8 cellular contexts compared by ENCODE assay signal in genomic region chr10:14953452-14954000, GRCh38. TPM values are rescaled to one million over a fixed set of nuclear protein-coding genes. Genes with fewer than 3 reads are reported as not detected.
DNase-seq lines count a peak whose midpoint lies in the region; ATAC-seq, FAIRE-seq and TF ChIP-seq lines count a peak whose summit lies in the region.

No MANE protein-coding gene starts in this region.

- peaks cover 40% of the 10 kb centered on the region for H3K79me2 ChIP-seq in ACC112 (ENCODE audit: control insufficient read depth, insufficient read depth, low read length, unreplicated experiment)

- H3K4me3 ChIP-seq in ACC112 (ENCODE audit: low read depth, low read length) (peak overlapping the region; percentile 88), body of pancreas (peak overlapping the region; percentile 14 to 24), spleen (peak overlapping the region; percentile 64 to 93 (median 79))

- peaks cover 0 to 3% (median 0%) of the 10 kb centered on the region in 3 donors for H3K36me3 Mint-ChIP-seq in immature natural killer cell

- peaks cover 50 to 70% of the 10 kb centered on the region in 2 donors for H3K4me1 Mint-ChIP-seq in immature natural killer cell

- no peaks in the 10 kb centered on the region for H3K9me3 Mint-ChIP-seq in immature natural killer cell

- H3K4me3 Mint-ChIP-seq in immature natural killer cell: peak overlapping the region; percentile 92 to 97 (median 92)

- H2AFZ ChIP-seq in ACC112 (ENCODE audit: low read length, unreplicated experiment): peak overlapping the region; percentile 65

- H3K27me3 ChIP-seq in ACC112 (ENCODE audit: insufficient read depth, low read length) (no peaks in the 10 kb centered on the region), body of pancreas (no peaks in the 10 kb centered on the region), spleen (replicated peaks in 1 of 7) (no peaks in the 10 kb centered on the region)

- H3K27ac Mint-ChIP-seq in immature natural killer cell: peak overlapping the region; percentile 94 to 98 (median 96)

- peak; percentile 17 for DNase-seq in GM12891 (ENCODE audit: insufficient read length, low spot score)
- DNase-seq in NCI-H510A treated with DMSO at 0.1 percent for 48 hours (lab: John Stamatoyannopoulos, UW): peak; percentile 32
- peak; percentile 37 to 55 (median 42) for DNase-seq in body of pancreas
- DNase-seq in immature natural killer cell: no peak
- DNase-seq in spleen: peak; percentile 94
- DNase-seq in GDM1 (lab: John Stamatoyannopoulos, UW): no peak

- intact Hi-C loops in body of pancreas (cut with DNase I): no loop called here
- intact Hi-C loops in spleen (cut with DNase I; ENCODE audit: low total_unique reads): loop anchor here (10.0 kb wide), 1 partner anchor 141 kb away; the partner anchor contains the start of gene RPP38

- H3K9me3 ChIP-seq in body of pancreas (no peaks in the 10 kb centered on the region), spleen (no peaks in the 10 kb centered on the region)

- H3K36me3 ChIP-seq in ACC112 (ENCODE audit: insufficient read depth, low read length) (0 out of 2 replicates have a peak, but pooled peaks cover 6% of the 10 kb centered on the region), body of pancreas (replicated peaks in 1 of 2; ENCODE audit: insufficient read depth in 1 of 2, low read depth in 2 of 2) (no peaks in the 10 kb centered on the region), spleen (peaks cover 0 to 14% (median 4%) of the 10 kb centered on the region in 6 donors)

- TF ChIP-seq POLR2A in GM12891 (IDR thresholded peaks at IDR 0.05; ENCODE audit: low read depth, low read length) (no peak; the same call in none of the 2 replicates), body of pancreas (IDR thresholded peaks at IDR 0.05) (no peak), spleen (IDR thresholded peaks at IDR 0.05) (no peak)

- FAIRE-seq in GM12891 (lab: Jason Lieb, UNC): no peak

- peaks cover 5 to 9% (median 5%) of the 10 kb centered on the region in 3 donors for H3K27me3 Mint-ChIP-seq in immature natural killer cell (ENCODE audit: low read depth in 3 of 3)

- no peak for TF ChIP-seq CTCF in body of pancreas (IDR thresholded peaks at IDR 0.05)
- TF ChIP-seq CTCF in spleen (IDR thresholded peaks at IDR 0.05 in 8 of 11, conservative IDR thresholded peaks at IDR 0.05 in 3 of 11): peak in 1 of 11 experiments; percentile 17

- WGBS in body of pancreas, 2 donors: 3 to 8% methylated on average over 15 to 31 of the region's 31 CpGs
- WGBS in spleen, 5 donors: 0 to 1% (median 0%) methylated on average over 25 to 31 of the region's 31 CpGs

- H3K27ac ChIP-seq in ACC112 (ENCODE audit: low read depth, low read length) (peak overlapping the region; percentile 87), body of pancreas (peak overlapping the region; percentile 76 to 90 (median 86)), spleen (peak overlapping the region; percentile 90 to 97 (median 92))

- peaks cover 17% of the 10 kb centered on the region for H3K4me1 ChIP-seq in ACC112 (ENCODE audit: control insufficient read depth, insufficient read depth, low read length, unreplicated experiment)
- H3K4me1 ChIP-seq in body of pancreas: peaks cover 26% of the 10 kb centered on the region
- peaks cover 15 to 63% (median 47%) of the 10 kb centered on the region in 6 donors for H3K4me1 ChIP-seq in spleen

- peak; percentile 40 for ATAC-seq in HG02759 (IDR thresholded peaks at IDR 0.05; ENCODE audit: unreplicated experiment)
- peak; percentile 34 for ATAC-seq in body of pancreas

TF ChIP-seq in GM12891, 5 proteins besides CTCF, POLR2A, EP300 and RAD21:
- peak; percentile 50; the same call in 1 of the 2 replicates for TF ChIP-seq TAF1 (IDR thresholded peaks at IDR 0.05; ENCODE audit: low read depth, low read length)
- peak; percentile 50 for TF ChIP-seq PAX5 (IDR thresholded peaks at IDR 0.05; ENCODE audit: insufficient read depth, low read length, severe bottlenecking)
- TF ChIP-seq POLR2AphosphoS5 (IDR thresholded peaks at IDR 0.05; ENCODE audit: low read depth, low read length): peak; percentile 65
- no peak for TF ChIP-seq SPI1 (IDR thresholded peaks at IDR 0.05; ENCODE audit: low read depth, low read length)
- TF ChIP-seq POU2F2 (IDR thresholded peaks at IDR 0.05; ENCODE audit: low read depth, low read length): no peak
TF ChIP-seq in GM12891: peak in this region for 3.

RNA-seq across cellular contexts. Expression of gene DCLRE1C, which starts 0.4 kb away (rescaled TPM):
- polyA plus RNA-seq in GM12891 (2012; ENCODE audit: low read depth, missing spikeins): 10.5 TPM
- total RNA-seq in body of pancreas (10 to 100 TPM in 1 of 2 donors, 1 to 10 TPM in 1; 4.7 to 10.9 TPM), spleen (10 to 100 TPM; 23.0 to 35.6 (median 27.3) TPM)
- polyA plus RNA-seq in immature natural killer cell (10 to 100 TPM in 2 of 3 donors, 1 to 10 TPM in 1; 9.3 to 33.8 (median 13.9) TPM), spleen (1 to 10 TPM; 6.8 to 9.2 (median 9.2) TPM)

RNA-seq across cellular contexts. Expression of gene MEIG1, which starts 5.7 kb away (rescaled TPM):
- polyA plus RNA-seq in GM12891 (2012; ENCODE audit: low read depth, missing spikeins): 0.65 TPM
- total RNA-seq in body of pancreas (not detected), spleen (not detected)
- polyA plus RNA-seq in immature natural killer cell (1 to 10 TPM in 2 of 3 donors, not detected in 1; 1.1 to 1.5 TPM), spleen (under 1 TPM; 0.54 to 0.64 (median 0.57) TPM)

Comparison
In these comparisons a context has a peak if more than half of its experiments do, and no peak if none do; other contexts are left out.
1. H3K4me3 ChIP-seq: peak in every context shown above with its lines; median percentile 88 in ACC112; 79 in spleen; 19 in body of pancreas.
2. DNase-seq: peak in GM12891 (single experiment), NCI-H510A treated with DMSO at 0.1 percent for 48 hours (single experiment), body of pancreas (4 of 4) and spleen (single experiment); none in immature natural killer cell (0 of 3) and GDM1 (single experiment).
3. Peak in every context shown above with its lines, with median percentiles within 50 percentile points of each other: H3K27ac ChIP-seq.